ENCODE assay signal across 18 cellular contexts in genomic region chr11:107752954-107753822, GRCh38. TPM values are rescaled to one million over a fixed set of nuclear protein-coding genes. Genes with fewer than 3 reads are reported as not detected.
"Had no signal": no experiment of that assay in that cellular context is flagged by ENCODE, and none has a peak within 500 bp of the region (broad histone marks: within the 10 kb centered on the region; RNA-seq: fewer than 3 reads in every experiment).

No MANE protein-coding gene starts in this region.

- H3K9me3 Mint-ChIP-seq: activated CD4-positive, alpha-beta T cell treated with anti-CD3 and anti-CD28 coated beads, Interleukin-2, amount 10 ng/mL, durations not matched to agents 7 days and 5 days; immature natural killer cell; T-helper 1 cell treated with Interleukin-12 subunit alpha and Interleukin-12 subunit beta and Interleukin-4 antibody, amounts not matched to agents 30 μg/mL and 1 μg/mL, for 36 hours had no signal

- H3K4me3 ChIP-seq: colonic mucosa, skin epidermis, stomach, thoracic aorta had no signal

- H3K27ac ChIP-seq: colonic mucosa, skin epidermis, stomach, thoracic aorta had no signal

- H3K36me3 Mint-ChIP-seq: immature natural killer cell had no signal

- H3K9me3 ChIP-seq: colonic mucosa, stomach, thoracic aorta had no signal

- DNase-seq: activated CD4-positive, alpha-beta T cell treated with anti-CD3 and anti-CD28 coated beads, Interleukin-2, amount 10 ng/mL, durations not matched to agents 7 days and 5 days; activated CD4-positive, CD25-positive, alpha-beta regulatory T cell; activated CD8-positive, alpha-beta memory T cell treated with anti-CD3 and anti-CD28 coated beads for 24 hours; activated naive CD4-positive, alpha-beta T cell treated with Interleukin-2 at 50 U/mL for 16 hours; caudate nucleus; colonic mucosa; immature natural killer cell; left cardiac atrium; mammary epithelial cell; stomach had no signal

- H3K36me3 ChIP-seq: colonic mucosa, stomach, thoracic aorta had no signal

- H3K4me1 ChIP-seq: colonic mucosa, stomach had no signal

- H3K27me3 ChIP-seq: colonic mucosa, stomach had no signal

- H3K4me1 Mint-ChIP-seq: activated CD4-positive, alpha-beta T cell treated with anti-CD3 and anti-CD28 coated beads, Interleukin-2, amount 10 ng/mL, durations not matched to agents 7 days and 5 days; immature natural killer cell had no signal

- H3K27ac Mint-ChIP-seq: activated CD4-positive, alpha-beta T cell treated with anti-CD3 and anti-CD28 coated beads, Interleukin-2, amount 10 ng/mL, durations not matched to agents 7 days and 5 days; immature natural killer cell; nephron; T-helper 1 cell treated with Interleukin-12 subunit alpha and Interleukin-12 subunit beta and Interleukin-4 antibody, amounts not matched to agents 30 μg/mL and 1 μg/mL, for 36 hours had no signal

- H3K4me3 Mint-ChIP-seq: activated CD4-positive, alpha-beta T cell treated with anti-CD3 and anti-CD28 coated beads, Interleukin-2, amount 10 ng/mL, durations not matched to agents 7 days and 5 days; immature natural killer cell; nephron; T-helper 1 cell treated with Interleukin-12 subunit alpha and Interleukin-12 subunit beta and Interleukin-4 antibody, amounts not matched to agents 30 μg/mL and 1 μg/mL, for 36 hours had no signal

RNA-seq across cellular contexts. Expression of gene SLN, which starts 41.3 kb away (rescaled TPM):
- total RNA-seq: activated CD4-positive, alpha-beta T cell treated with anti-CD3 and anti-CD28 coated beads, Interleukin-2, amount 10 ng/mL, durations not matched to agents 7 days and 5 days; colonic mucosa; endothelial cell of umbilical vein; glomerular endothelial cell; mammary epithelial cell; mucosa of gallbladder; osteocyte; stomach had no signal
- polyA plus RNA-seq: immature natural killer cell, mammary epithelial cell had no signal
